ENCODE assay signal across 8 cellular contexts in genomic region chr22:19766506-19767426, GRCh38. TPM values are rescaled to one million over a fixed set of nuclear protein-coding genes. Genes with fewer than 3 reads are reported as not detected.
DNase-seq lines count a peak whose midpoint lies in the region; ATAC-seq, FAIRE-seq and TF ChIP-seq lines count a peak whose summit lies in the region.

No MANE protein-coding gene starts in this region.

- peak in 4 of 6 experiments; percentile 21 to 36 (median 32) for TF ChIP-seq CTCF in esophagus squamous epithelium (IDR thresholded peaks at IDR 0.05)

- no peak for TF ChIP-seq POLR2A in esophagus squamous epithelium (IDR thresholded peaks at IDR 0.05)

- H3K36me3 Mint-ChIP-seq in activated CD4-positive, alpha-beta memory T cell treated with anti-CD3 and anti-CD28 coated beads for 36 hours, result no peaks in the 10 kb centered on the region

- H3K27ac ChIP-seq in esophagus squamous epithelium (peak overlapping the region; percentile 36 to 70 (median 40)), small intestine (ENCODE audit: low read depth in 1 of 2, low read length in 1 of 2) (no peak overlapping the region)

- no peak for FAIRE-seq in small intestine (lab: Jason Lieb, UNC)

- POLR2A ChIA-PET in activated CD4-positive, alpha-beta memory T cell treated with anti-CD3 and anti-CD28 coated beads for 36 hours (lab: Charles Lee), result no interaction called here

- H3K4me1 Mint-ChIP-seq in activated CD4-positive, alpha-beta memory T cell treated with anti-CD3 and anti-CD28 coated beads for 36 hours (ENCODE audit: low read depth), result peaks cover 6% of the 10 kb centered on the region

- H3K9me3 ChIP-seq in esophagus squamous epithelium, result no peaks in the 10 kb centered on the region
- H3K9me3 ChIP-seq in small intestine (ENCODE audit: control insufficient read depth, low read depth), result no peaks in the 10 kb centered on the region

- DNase-seq in HuH-7.5 (ENCODE audit: low spot score) (peak; percentile 88), esophagus squamous epithelium (lab: John Stamatoyannopoulos, UW) (no peak), small intestine (peak; percentile 28)
- DNase-seq in activated CD4-positive, alpha-beta memory T cell treated with anti-CD3 and anti-CD28 coated beads for 36 hours, result peak; percentile 70

- WGBS in esophagus squamous epithelium, 2 donors, result 18 to 48% methylated on average over 9 to 20 of the region's 105 CpGs
- WGBS in small intestine, 3 donors, result 1 to 2% (median 1%) methylated on average over 68 to 105 of the region's 105 CpGs

- intact Hi-C loops in activated CD4-positive, alpha-beta memory T cell treated with anti-CD3 and anti-CD28 coated beads for 36 hours (cut with micrococcal nuclease), result loop anchor here (1.0 to 5.0 kb wide), 2 partner anchors 12 to 34 kb away; no protein-coding TSS in a partner anchor
- intact Hi-C loops in esophagus squamous epithelium (cut with DNase I), result no loop called here

- H3K27me3 Mint-ChIP-seq in activated CD4-positive, alpha-beta memory T cell treated with anti-CD3 and anti-CD28 coated beads for 36 hours, result peaks cover 65% of the 10 kb centered on the region

- H3K4me3 ChIP-seq in esophagus squamous epithelium (peak overlapping the region; percentile 41 to 68 (median 49)), small intestine (ENCODE audit: low read depth in 1 of 2, low read length in 2 of 2) (peak overlapping the region in 1 of 2 donors; percentile 41)

- H3K36me3 ChIP-seq in esophagus squamous epithelium, result no peaks in the 10 kb centered on the region
- no peaks in the 10 kb centered on the region for H3K36me3 ChIP-seq in small intestine (ENCODE audit: control insufficient read depth in 2 of 2, insufficient read depth in 2 of 2, low read length in 2 of 2)

- no peaks in the 10 kb centered on the region for H3K9me3 Mint-ChIP-seq in activated CD4-positive, alpha-beta memory T cell treated with anti-CD3 and anti-CD28 coated beads for 36 hours

- H3K27ac Mint-ChIP-seq in activated CD4-positive, alpha-beta memory T cell treated with anti-CD3 and anti-CD28 coated beads for 36 hours, result no peak overlapping the region

- CTCF ChIA-PET in activated CD4-positive, alpha-beta memory T cell treated with anti-CD3 and anti-CD28 coated beads for 36 hours (lab: Charles Lee), result interaction anchor here (1.2 to 3.2 kb wide), 2 partner anchors 37 to 43 kb away, joined by 4 to 12 read pairs; no protein-coding TSS in a partner anchor

- H3K27me3 ChIP-seq in esophagus squamous epithelium (peaks cover 0 to 99% (median 4%) of the 10 kb centered on the region in 4 donors), small intestine (ENCODE audit: control insufficient read depth in 2 of 2, insufficient read depth in 2 of 2, low read length in 2 of 2) (peaks cover 17 to 55% of the 10 kb centered on the region in 2 donors)

- H3K4me3 Mint-ChIP-seq in activated CD4-positive, alpha-beta memory T cell treated with anti-CD3 and anti-CD28 coated beads for 36 hours, result peak overlapping the region; percentile 29

- H3K4me1 ChIP-seq in esophagus squamous epithelium (peaks cover 7 to 34% (median 7%) of the 10 kb centered on the region in 3 donors), small intestine (ENCODE audit: control insufficient read depth in 2 of 2, insufficient read depth in 1 of 2, low read depth in 1 of 2, low read length in 1 of 2) (no peaks in the 10 kb centered on the region)

- ATAC-seq in GM19023 (IDR thresholded peaks at IDR 0.05; ENCODE audit: unreplicated experiment), result no peak
- no peak for ATAC-seq in GM21786 (IDR thresholded peaks at IDR 0.05; ENCODE audit: unreplicated experiment)
- ATAC-seq in HG03108 (IDR thresholded peaks at IDR 0.05; ENCODE audit: unreplicated experiment), result no peak
- ATAC-seq in GM19035 (IDR thresholded peaks at IDR 0.05; ENCODE audit: unreplicated experiment), result no peak

RNA-seq across cellular contexts. Expression of gene TBX1, which starts 6.2 kb away (rescaled TPM):
- total RNA-seq in activated CD4-positive, alpha-beta memory T cell treated with anti-CD3 and anti-CD28 coated beads for 36 hours, result not detected
- total RNA-seq in esophagus squamous epithelium, result 1 to 10 TPM in 1 of 4 donors, under 1 TPM in 3; 0.18 to 4.4 (median 0.26) TPM
- polyA plus RNA-seq in small intestine, result 1 to 10 TPM in 2 of 3 donors, not detected in 1; 1.1 to 4.8 TPM

RNA-seq across cellular contexts. Expression of gene GP1BB, which starts 43.4 kb away (rescaled TPM):
- not detected for total RNA-seq in activated CD4-positive, alpha-beta memory T cell treated with anti-CD3 and anti-CD28 coated beads for 36 hours
- 10 to 100 TPM in 1 of 4 donors, 1 to 10 TPM in 3; 4.8 to 40.0 (median 9.7) TPM for total RNA-seq in esophagus squamous epithelium
- polyA plus RNA-seq in small intestine, result 1 to 10 TPM in 2 of 3 donors, under 1 TPM in 1; 0.67 to 1.4 (median 1.3) TPM

RNA-seq across cellular contexts. Expression of gene SEPTIN5, which starts 52.5 kb away (rescaled TPM):
- under 1 TPM; 0.41 to 0.43 TPM for total RNA-seq in activated CD4-positive, alpha-beta memory T cell treated with anti-CD3 and anti-CD28 coated beads for 36 hours
- 10 to 100 TPM; 19.8 to 69.7 (median 36.3) TPM for total RNA-seq in esophagus squamous epithelium
- polyA plus RNA-seq in small intestine, result 1 to 10 TPM; 2.2 to 9.9 (median 2.2) TPM

Comparison
In these comparisons a context has a peak if more than half of its experiments do, and no peak if none do; other contexts are left out.
1. H3K27ac ChIP-seq: peak in esophagus squamous epithelium (4 of 4); none in small intestine (0 of 2).
2. RNA of gene GP1BB, which starts 43.4 kb away (total RNA-seq): 4.8 to 40.0 TPM in esophagus squamous epithelium; not detected in activated CD4-positive, alpha-beta memory T cell treated with anti-CD3 and anti-CD28 coated beads for 36 hours; every median in the first group is over 4 times any median in the second.
3. RNA of gene SEPTIN5, which starts 52.5 kb away (total RNA-seq): 19.8 to 69.7 TPM in esophagus squamous epithelium; 0.41 to 0.43 TPM in activated CD4-positive, alpha-beta memory T cell treated with anti-CD3 and anti-CD28 coated beads for 36 hours; every median in the first group is over 10 times any median in the second.